Comparison of ENCODE assay signal across 11 cellular contexts in genomic region chr6:132931937-132932336, GRCh38.
DNase-seq lines count a peak whose midpoint lies in the region; ATAC-seq and TF ChIP-seq lines count a peak whose summit lies in the region.
"Had no signal": no experiment of that assay in that cellular context is flagged by ENCODE, and none has a peak within 500 bp of the region (broad histone marks: within the 10 kb centered on the region; RNA-seq: fewer than 3 reads in every experiment).

No MANE protein-coding gene starts in this region.

- POLR2A ChIA-PET in PC-3 (lab: Charles Lee; ENCODE audit: unreplicated experiment) = no interaction called here
- POLR2A ChIA-PET in A673 (lab: Charles Lee; ENCODE audit: low non-redundant PET) = no interaction called here

- BruUV-seq in PC-3 (replicated peaks; lab: Mats Ljungman, UMichigan) = no TSS peak
- BruUV-seq in A673 (replicated peaks; lab: Mats Ljungman, UMichigan) = no TSS peak

- H3K4me3 ChIP-seq in PC-3 (ENCODE audit: low read length) (no peak overlapping the region), A673 (ENCODE audit: low read depth, low read length, poor library complexity, severe bottlenecking) (no peak overlapping the region)
- H3K4me3 ChIP-seq: esophagus squamous epithelium, sigmoid colon had no signal

- peak overlapping the region; percentile 39; the same call in 1 of the 2 replicates for H3K27ac ChIP-seq in PC-3 (ENCODE audit: low read length)
- H3K27ac ChIP-seq in A673 (ENCODE audit: low read depth, low read length, poor library complexity, severe bottlenecking) = no peak overlapping the region
- H3K27ac ChIP-seq: esophagus squamous epithelium, sigmoid colon had no signal

- DNase-seq in GM04503 (ENCODE audit: low read depth) (peak; percentile 65), PC-3 (peak; percentile 71), fibroblast of peridontal ligament (ENCODE audit: extremely low read depth) (peak; percentile 93), renal cortical epithelial cell (ENCODE audit: low read depth) (peak; percentile 94), A673 (ENCODE audit: low spot score) (no peak), HPDE6-E6E7 (ENCODE audit: extremely low spot score) (no peak), posterior vena cava (ENCODE audit: low spot score) (no peak)
- no peak for DNase-seq in activated effector memory CD4-positive, alpha-beta T cell treated with Interleukin-2 at 50 U/mL for 16 hours
- DNase-seq: anterior cingulate cortex, esophagus squamous epithelium, sigmoid colon had no signal

- CTCF ChIA-PET in PC-3 (lab: Charles Lee) (interaction anchor here (0.5 to 1.0 kb wide), 2 partner anchors 20 to 101 kb away, joined by 4 to 5 read pairs; no protein-coding TSS in a partner anchor), A673 (lab: Charles Lee) (no interaction called here)

- H2AFZ ChIP-seq in PC-3 (ENCODE audit: low read length) = peak overlapping the region; percentile 45; the same call in 1 of the 2 replicates

- peaks cover 17% of the 10 kb centered on the region for H3K4me1 ChIP-seq in PC-3 (ENCODE audit: insufficient read depth, low read length)
- H3K4me1 ChIP-seq in A673 (ENCODE audit: insufficient read depth, low read length, poor library complexity, severe bottlenecking) = no peaks in the 10 kb centered on the region
- H3K4me1 ChIP-seq: esophagus squamous epithelium, sigmoid colon had no signal

- intact Hi-C loops in PC-3 (cut with micrococcal nuclease) = loop anchor here (10.0 kb wide), 1 partner anchor 107 kb away; no protein-coding TSS in a partner anchor
- intact Hi-C loops in A673 (cut with micrococcal nuclease; ENCODE audit: unreplicated experiment) = no loop called here
- intact Hi-C loops in posterior vena cava (cut with DNase I) = no loop called here

- H3K9me3 ChIP-seq in PC-3 (ENCODE audit: low read length) (no peaks in the 10 kb centered on the region), A673 (ENCODE audit: low read depth, low read length, poor library complexity, severe bottlenecking) (no peaks in the 10 kb centered on the region)
- H3K9me3 ChIP-seq: esophagus squamous epithelium, sigmoid colon had no signal

- no peak for TF ChIP-seq CTCF in PC-3 (conservative IDR thresholded peaks at IDR 0.05; ENCODE audit: low read depth, low read length)
- no peak for TF ChIP-seq CTCF in A673 (conservative IDR thresholded peaks at IDR 0.05; ENCODE audit: low read depth, low read length)

- ATAC-seq in PC-3 = peak; percentile 71

- H3K36me3 ChIP-seq in PC-3 (ENCODE audit: low read depth, low read length) (no peaks in the 10 kb centered on the region), A673 (ENCODE audit: insufficient read depth, low read length, poor library complexity, severe bottlenecking) (no peaks in the 10 kb centered on the region)
- H3K36me3 ChIP-seq: esophagus squamous epithelium, sigmoid colon had no signal

- no peaks in the 10 kb centered on the region for H4K20me1 ChIP-seq in PC-3 (ENCODE audit: low read length)

- peak overlapping the region; percentile 39 for H3K4me2 ChIP-seq in PC-3 (ENCODE audit: low read length)

- H3K9me2 ChIP-seq in PC-3 (replicated peaks; ENCODE audit: low read length) = no peaks in the 10 kb centered on the region

- H3K27me3 ChIP-seq in PC-3 (ENCODE audit: low read length) = no peaks in the 10 kb centered on the region
- H3K27me3 ChIP-seq in A673 (replicated peaks; ENCODE audit: insufficient read depth, low read depth, low read length, poor library complexity) = peaks cover 42% of the 10 kb centered on the region
- H3K27me3 ChIP-seq: esophagus squamous epithelium, sigmoid colon had no signal

- H3K79me2 ChIP-seq in PC-3 (ENCODE audit: low read length) = no peaks in the 10 kb centered on the region

- H3K9ac ChIP-seq in PC-3 (ENCODE audit: low read length) = no peak overlapping the region

- H3F3A ChIP-seq in PC-3 (ENCODE audit: low read length, unreplicated experiment) = no peaks in the 10 kb centered on the region

Comparison
In these comparisons a context has a peak if more than half of its experiments do, and no peak if none do; other contexts are left out.
1. DNase-seq: peak in GM04503 (single experiment), PC-3 (single experiment), fibroblast of peridontal ligament (single experiment) and renal cortical epithelial cell (single experiment); none in activated effector memory CD4-positive, alpha-beta T cell treated with Interleukin-2 at 50 U/mL for 16 hours (single experiment), A673 (single experiment), HPDE6-E6E7 (single experiment) and posterior vena cava (single experiment).